8 cellular contexts compared by ENCODE assay signal in the genomic region with DNA sequence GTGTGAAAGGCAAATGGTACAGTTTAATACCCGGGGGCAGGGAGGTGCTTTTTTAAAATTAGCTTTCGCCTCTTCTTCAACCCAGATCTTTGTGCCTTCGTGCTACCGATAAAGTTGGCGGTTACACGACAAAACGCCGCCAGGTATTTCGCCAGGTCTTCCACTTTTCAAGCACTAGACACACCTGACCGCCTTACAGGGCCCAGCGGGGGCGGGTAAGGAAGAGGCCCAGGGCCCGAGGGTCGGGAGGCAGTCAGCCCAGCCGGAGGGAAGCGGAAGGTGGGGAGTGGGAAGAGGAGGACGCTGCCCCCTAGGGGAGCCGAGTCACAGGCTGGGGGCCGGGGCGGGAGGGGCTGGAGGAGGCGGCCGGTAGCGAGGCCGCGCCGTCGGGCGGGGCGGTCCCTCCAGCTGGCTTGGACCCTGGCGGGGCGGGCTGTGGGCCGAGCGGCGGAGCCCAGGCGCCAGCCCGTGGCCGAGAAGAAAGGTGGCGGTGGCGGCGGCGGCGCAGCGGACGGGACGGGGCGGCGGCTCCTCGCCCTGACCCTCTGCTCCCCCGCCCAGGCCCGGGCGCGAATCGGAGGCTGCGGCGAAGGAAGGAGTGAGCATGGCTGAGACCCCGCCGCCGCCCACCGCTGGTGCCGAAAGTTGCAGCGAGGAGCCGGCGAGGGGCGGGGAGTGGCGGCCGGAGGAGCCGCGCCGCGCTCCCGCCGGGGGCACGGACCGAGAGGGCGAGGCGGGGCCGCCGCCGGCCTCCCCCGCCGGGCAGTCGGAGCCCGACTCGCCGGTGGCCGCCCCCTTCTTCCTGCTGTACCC. TPM values are rescaled to one million over a fixed set of nuclear protein-coding genes. Genes with fewer than 3 reads are reported as not detected.
DNase-seq lines count a peak whose midpoint lies in the region; ATAC-seq and TF ChIP-seq lines count a peak whose summit lies in the region.

No MANE protein-coding gene starts in this region.

- peak overlapping the region; percentile 85 for H3K27ac Mint-ChIP-seq in activated naive CD4-positive, alpha-beta T cell treated with anti-CD3 and anti-CD28 coated beads for 36 hours

- peak in 3 of 4 donors; percentile 13 to 67 (median 40) for TF ChIP-seq POLR2A in upper lobe of left lung (IDR thresholded peaks at IDR 0.05)

- peak overlapping the region; percentile 93 for H2AFZ ChIP-seq in neuron (ENCODE audit: low read depth, low read length)

- CTCF ChIA-PET in activated naive CD4-positive, alpha-beta T cell treated with anti-CD3 and anti-CD28 coated beads for 36 hours (lab: Charles Lee) = interaction anchor here (0.5 to 2.6 kb wide), 14 partner anchors 11 to 318 kb away, joined by 3 to 18 read pairs (median 5); a partner anchor contains a TSS

- peaks cover 27% of the 10 kb centered on the region for H3K4me1 Mint-ChIP-seq in activated naive CD4-positive, alpha-beta T cell treated with anti-CD3 and anti-CD28 coated beads for 36 hours (ENCODE audit: low read depth)

- H3K36me3 ChIP-seq in neuron (ENCODE audit: insufficient read depth, low read length) (no peaks in the 10 kb centered on the region), upper lobe of left lung (peaks cover 0 to 3% (median 0%) of the 10 kb centered on the region in 4 donors)

- H3K9me3 Mint-ChIP-seq in activated naive CD4-positive, alpha-beta T cell treated with anti-CD3 and anti-CD28 coated beads for 36 hours = no peaks in the 10 kb centered on the region

- H3K4me1 ChIP-seq in neuron (ENCODE audit: insufficient read depth, low read length) (peaks cover 25% of the 10 kb centered on the region), upper lobe of left lung (peaks cover 14 to 34% (median 16%) of the 10 kb centered on the region in 4 donors)

- DNase-seq in EH (ENCODE audit: low read depth) (peak; percentile 74), SHP77 (lab: John Stamatoyannopoulos, UW) (peak; percentile 81 to 85), foreskin melanocyte (peak; percentile 49), upper lobe of left lung (peak; percentile 91 to 96)
- peak; percentile 69 for DNase-seq in activated naive CD4-positive, alpha-beta T cell treated with anti-CD3 and anti-CD28 coated beads for 36 hours

- H3K9me3 ChIP-seq in neuron (ENCODE audit: low read length) = no peaks in the 10 kb centered on the region
- H3K9me3 ChIP-seq in upper lobe of left lung = no peaks in the 10 kb centered on the region

- peak overlapping the region; percentile 95 for H3K4me3 ChIP-seq in neuron (ENCODE audit: low read length)
- peak overlapping the region; percentile 80 to 92 (median 90) for H3K4me3 ChIP-seq in upper lobe of left lung

- intact Hi-C loops in activated naive CD4-positive, alpha-beta T cell treated with anti-CD3 and anti-CD28 coated beads for 36 hours (cut with micrococcal nuclease) = loop anchor here (1.0 to 5.0 kb wide), 9 partner anchors 9 to 942 kb away; a partner anchor contains a TSS

- TF ChIP-seq CTCF in upper lobe of left lung (IDR thresholded peaks at IDR 0.05) = peak in 5 of 6 experiments; percentile 35 to 60 (median 42)

- WGBS in upper lobe of left lung, 2 donors = 0 to 2% methylated on average over 27 to 42 of the region's 86 CpGs

- peak overlapping the region; percentile 92 to 97 (median 94) for H3K27ac ChIP-seq in upper lobe of left lung

- TF ChIP-seq EP300 in Ishikawa (IDR thresholded peaks at IDR 0.05; ENCODE audit: borderline replicate concordance) (no peak), upper lobe of left lung (IDR thresholded peaks at IDR 0.05) (no peak)

- H3K4me3 Mint-ChIP-seq in activated naive CD4-positive, alpha-beta T cell treated with anti-CD3 and anti-CD28 coated beads for 36 hours = peak overlapping the region; percentile 81

- H3K36me3 Mint-ChIP-seq in activated naive CD4-positive, alpha-beta T cell treated with anti-CD3 and anti-CD28 coated beads for 36 hours (ENCODE audit: low read depth) = peaks cover 1% of the 10 kb centered on the region

- ATAC-seq in GM21717 (IDR thresholded peaks at IDR 0.05; ENCODE audit: unreplicated experiment) (peak; percentile 64), upper lobe of left lung (ENCODE audit: low FRiP score in 2 of 2) (peak; percentile 90 to 95)

- no peaks in the 10 kb centered on the region for H3K27me3 Mint-ChIP-seq in activated naive CD4-positive, alpha-beta T cell treated with anti-CD3 and anti-CD28 coated beads for 36 hours (ENCODE audit: low read depth)

- no peaks in the 10 kb centered on the region for H3K27me3 ChIP-seq in neuron (ENCODE audit: insufficient read depth, low read length)
- H3K27me3 ChIP-seq in upper lobe of left lung = no peaks in the 10 kb centered on the region

- no peak for TF ChIP-seq RAD21 in Ishikawa (IDR thresholded peaks at IDR 0.05; ENCODE audit: low read depth)

TF ChIP-seq in Ishikawa, 13 proteins besides CTCF, POLR2A, EP300 and RAD21:
- no peak for TF ChIP-seq CEBPB (IDR thresholded peaks at IDR 0.05)
- no peak for TF ChIP-seq FOXM1 (IDR thresholded peaks at IDR 0.05; ENCODE audit: borderline replicate concordance, low read depth)
- TF ChIP-seq NFIC (IDR thresholded peaks at IDR 0.05) = no peak
- no peak for TF ChIP-seq TAF1 (IDR thresholded peaks at IDR 0.05; ENCODE audit: low read depth)
- 0 out of 2 replicates have a peak, but pooled peaks have one; percentile 11 for TF ChIP-seq YY1 (IDR thresholded peaks at IDR 0.05; ENCODE audit: low read depth)
- TF ChIP-seq, protein P1, sequence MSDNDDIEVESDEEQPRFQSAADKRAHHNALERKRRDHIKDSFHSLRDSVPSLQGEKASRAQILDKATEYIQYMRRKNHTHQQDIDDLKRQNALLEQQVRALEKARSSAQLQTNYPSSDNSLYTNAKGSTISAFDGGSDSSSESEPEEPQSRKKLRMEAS (IDR thresholded peaks at IDR 0.05) = peak; percentile 50; the same call in 1 of the 2 replicates
- no peak for TF ChIP-seq TCF12 (IDR thresholded peaks at IDR 0.05; ENCODE audit: low read depth)
- TF ChIP-seq CREB1 (IDR thresholded peaks at IDR 0.05; ENCODE audit: low read depth) = no peak; the same call in 1 of the 2 replicates
- peak; percentile 23; the same call in 1 of the 2 replicates for TF ChIP-seq EGR1 (IDR thresholded peaks at IDR 0.05)
- TF ChIP-seq, protein P2, sequence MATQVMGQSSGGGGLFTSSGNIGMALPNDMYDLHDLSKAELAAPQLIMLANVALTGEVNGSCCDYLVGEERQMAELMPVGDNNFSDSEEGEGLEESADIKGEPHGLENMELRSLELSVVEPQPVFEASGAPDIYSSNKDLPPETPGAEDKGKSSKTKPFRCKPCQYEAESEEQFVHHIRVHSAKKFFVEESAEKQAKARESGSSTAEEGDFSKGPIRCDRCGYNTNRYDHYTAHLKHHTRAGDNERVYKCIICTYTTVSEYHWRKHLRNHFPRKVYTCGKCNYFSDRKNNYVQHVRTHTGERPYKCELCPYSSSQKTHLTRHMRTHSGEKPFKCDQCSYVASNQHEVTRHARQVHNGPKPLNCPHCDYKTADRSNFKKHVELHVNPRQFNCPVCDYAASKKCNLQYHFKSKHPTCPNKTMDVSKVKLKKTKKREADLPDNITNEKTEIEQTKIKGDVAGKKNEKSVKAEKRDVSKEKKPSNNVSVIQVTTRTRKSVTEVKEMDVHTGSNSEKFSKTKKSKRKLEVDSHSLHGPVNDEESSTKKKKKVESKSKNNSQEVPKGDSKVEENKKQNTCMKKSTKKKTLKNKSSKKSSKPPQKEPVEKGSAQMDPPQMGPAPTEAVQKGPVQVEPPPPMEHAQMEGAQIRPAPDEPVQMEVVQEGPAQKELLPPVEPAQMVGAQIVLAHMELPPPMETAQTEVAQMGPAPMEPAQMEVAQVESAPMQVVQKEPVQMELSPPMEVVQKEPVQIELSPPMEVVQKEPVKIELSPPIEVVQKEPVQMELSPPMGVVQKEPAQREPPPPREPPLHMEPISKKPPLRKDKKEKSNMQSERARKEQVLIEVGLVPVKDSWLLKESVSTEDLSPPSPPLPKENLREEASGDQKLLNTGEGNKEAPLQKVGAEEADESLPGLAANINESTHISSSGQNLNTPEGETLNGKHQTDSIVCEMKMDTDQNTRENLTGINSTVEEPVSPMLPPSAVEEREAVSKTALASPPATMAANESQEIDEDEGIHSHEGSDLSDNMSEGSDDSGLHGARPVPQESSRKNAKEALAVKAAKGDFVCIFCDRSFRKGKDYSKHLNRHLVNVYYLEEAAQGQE (IDR thresholded peaks at IDR 0.05; ENCODE audit: low read depth) = no peak
- TF ChIP-seq ZBTB7A (IDR thresholded peaks at IDR 0.05; ENCODE audit: low read depth) = 0 out of 2 replicates have a peak, but pooled peaks have one; percentile 84
- TF ChIP-seq TEAD4 (IDR thresholded peaks at IDR 0.05) = no peak
- TF ChIP-seq, protein P3, sequence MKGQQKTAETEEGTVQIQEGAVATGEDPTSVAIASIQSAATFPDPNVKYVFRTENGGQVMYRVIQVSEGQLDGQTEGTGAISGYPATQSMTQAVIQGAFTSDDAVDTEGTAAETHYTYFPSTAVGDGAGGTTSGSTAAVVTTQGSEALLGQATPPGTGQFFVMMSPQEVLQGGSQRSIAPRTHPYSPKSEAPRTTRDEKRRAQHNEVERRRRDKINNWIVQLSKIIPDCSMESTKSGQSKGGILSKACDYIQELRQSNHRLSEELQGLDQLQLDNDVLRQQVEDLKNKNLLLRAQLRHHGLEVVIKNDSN (IDR thresholded peaks at IDR 0.05) = no peak
TF ChIP-seq in Ishikawa: peak in this region for 4.

RNA-seq across cellular contexts. Expression of a gene that starts 16.2 kb away (rescaled TPM):
- 10 to 100 TPM; 18.7 to 20.0 TPM for total RNA-seq in activated naive CD4-positive, alpha-beta T cell treated with anti-CD3 and anti-CD28 coated beads for 36 hours
- total RNA-seq in upper lobe of left lung = 10 to 100 TPM; 18.9 to 33.4 (median 27.9) TPM

RNA-seq across cellular contexts. Expression of a gene that starts 17.2 kb away (rescaled TPM):
- total RNA-seq in activated naive CD4-positive, alpha-beta T cell treated with anti-CD3 and anti-CD28 coated beads for 36 hours = 10 to 100 TPM; 14.9 to 18.0 TPM
- total RNA-seq in upper lobe of left lung = 100 to 1,000 TPM in 2 of 6 donors, 10 to 100 TPM in 4; 65.1 to 161 (median 80.8) TPM

RNA-seq across cellular contexts. Expression of a gene that starts 38.2 kb away (rescaled TPM):
- total RNA-seq in activated naive CD4-positive, alpha-beta T cell treated with anti-CD3 and anti-CD28 coated beads for 36 hours = not detected
- 100 to 1,000 TPM in 4 of 6 donors, 10 to 100 TPM in 2; 12.6 to 508 (median 254) TPM for total RNA-seq in upper lobe of left lung

Comparison
In these comparisons a context has a peak if more than half of its experiments do, and no peak if none do; other contexts are left out.
1. Peak in every context shown above with its lines: DNase-seq, ATAC-seq, H3K4me3 ChIP-seq and H3K27ac ChIP-seq.
2. RNA of a gene that starts 38.2 kb away (total RNA-seq): 12.6 to 508 TPM in upper lobe of left lung; not detected in activated naive CD4-positive, alpha-beta T cell treated with anti-CD3 and anti-CD28 coated beads for 36 hours; every median in the first group is over 10 times any median in the second.